1 cellular context compared by ENCODE assay signal in genomic region chr2:224532441-224532840, GRCh38.
TF ChIP-seq lines count a peak whose summit lies in the region.

No MANE protein-coding gene starts in this region.

TF ChIP-seq in WTC11, 78 proteins besides CTCF, POLR2A, EP300 and RAD21 (continued from another document):
- no peak for TF ChIP-seq ATF6 (CRISPR knock-in tag; IDR thresholded peaks at IDR 0.05)
- TF ChIP-seq ZNF512 (CRISPR knock-in tag; IDR thresholded peaks at IDR 0.05; ENCODE audit: borderline replicate concordance), result no peak
- no peak for TF ChIP-seq ZSCAN18 (CRISPR knock-in tag; IDR thresholded peaks at IDR 0.05)
- TF ChIP-seq GTF2I (CRISPR knock-in tag; conservative IDR thresholded peaks at IDR 0.05), result no peak
